10 cellular contexts compared by ENCODE assay signal in genomic region chr22:24727218-24727851, GRCh38. TPM values are rescaled to one million over a fixed set of nuclear protein-coding genes. Genes with fewer than 3 reads are reported as not detected.
A peak's percentile ranks its signal among the peaks of the same experiment; 100 is the strongest.
DNase-seq lines count a peak whose midpoint lies in the region; ATAC-seq and TF ChIP-seq lines count a peak whose summit lies in the region.
"Had no signal": no experiment of that assay in that cellular context is flagged by ENCODE, and none has a peak within 500 bp of the region (broad histone marks: within the 10 kb centered on the region; RNA-seq: fewer than 3 reads in every experiment).

No MANE protein-coding gene starts in this region.

- H3K9me3 Mint-ChIP-seq in Calu3 (ENCODE audit: low read depth, unreplicated experiment), result no peaks in the 10 kb centered on the region
- H3K9me3 Mint-ChIP-seq: activated CD4-positive, alpha-beta T cell treated with anti-CD3 and anti-CD28 coated beads, Interleukin-2, amount 10 ng/mL, durations not matched to agents 24 days and 14 days had no signal

- DNase-seq in Calu3 (peak; percentile 72), NCI-H1436 (lab: John Stamatoyannopoulos, UW) (peak; percentile 71), astrocyte of the cerebellum (ENCODE audit: low read depth) (peak; percentile 88), mesenchymal stem cell (peak; percentile 77), NCI-H1048 (lab: John Stamatoyannopoulos, UW) (no peak), NCI-H526 (lab: John Stamatoyannopoulos, UW) (no peak)
- DNase-seq: activated CD4-positive, alpha-beta T cell treated with anti-CD3 and anti-CD28 coated beads, Interleukin-2, amount 10 ng/mL, durations not matched to agents 24 days and 14 days had no signal

- H2AFZ ChIP-seq in mesenchymal stem cell (ENCODE audit: low read depth, low read length), result no peak overlapping the region

- peak overlapping the region; percentile 10 for H3K4me3 Mint-ChIP-seq in Calu3 (ENCODE audit: low read depth, unreplicated experiment)
- H3K4me3 Mint-ChIP-seq: activated CD4-positive, alpha-beta T cell treated with anti-CD3 and anti-CD28 coated beads, Interleukin-2, amount 10 ng/mL, durations not matched to agents 24 days and 14 days had no signal

- H4K91ac ChIP-seq in mesenchymal stem cell (ENCODE audit: low read length), result no peak overlapping the region

- peak overlapping the region; percentile 61 for H3K27ac Mint-ChIP-seq in Calu3 (ENCODE audit: unreplicated experiment)
- H3K27ac Mint-ChIP-seq: activated CD4-positive, alpha-beta T cell treated with anti-CD3 and anti-CD28 coated beads, Interleukin-2, amount 10 ng/mL, durations not matched to agents 24 days and 14 days had no signal

- H3K9me3 ChIP-seq in mesenchymal stem cell (ENCODE audit: control insufficient read depth, low read length), result no peaks in the 10 kb centered on the region

- H3K23ac ChIP-seq in mesenchymal stem cell (ENCODE audit: low read length in 2 of 2), result no peak overlapping the region

- intact Hi-C loops in Calu3 (cut with micrococcal nuclease; ENCODE audit: unreplicated experiment), result no loop called here

- peaks cover 86% of the 10 kb centered on the region for H3K27me3 Mint-ChIP-seq in Calu3 (ENCODE audit: unreplicated experiment)

- no peak overlapping the region for H2AK5ac ChIP-seq in mesenchymal stem cell (ENCODE audit: low read length, severe bottlenecking)

- H3K14ac ChIP-seq in mesenchymal stem cell (ENCODE audit: low read length in 2 of 2), result no peak overlapping the region

- WGBS in mesenchymal stem cell, result 83% methylated on average over 3 of the region's 4 CpGs

- peaks cover 11% of the 10 kb centered on the region for H3K4me1 ChIP-seq in mesenchymal stem cell (ENCODE audit: control insufficient read depth, insufficient read depth, low read depth, low read length)

- no peak overlapping the region for H2BK15ac ChIP-seq in mesenchymal stem cell (ENCODE audit: low read depth, poor library complexity, severe bottlenecking)

- no TSS peak for BruUV-seq in Calu3 (replicated peaks; lab: Mats Ljungman, UMichigan)

- H3K36me3 ChIP-seq in mesenchymal stem cell (ENCODE audit: control insufficient read depth in 1 of 2, insufficient read depth in 2 of 2, low read depth in 1 of 2, low read length in 2 of 2), result no peaks in the 10 kb centered on the region

- H4K8ac ChIP-seq in mesenchymal stem cell (ENCODE audit: low read length), result no peak overlapping the region

- H3K9ac ChIP-seq in mesenchymal stem cell (ENCODE audit: low read length), result no peak overlapping the region

- ATAC-seq in HG02763 (IDR thresholded peaks at IDR 0.05; ENCODE audit: unreplicated experiment) (no peak), GM19328 (IDR thresholded peaks at IDR 0.05; ENCODE audit: unreplicated experiment) (no peak)

- H3K4me3 ChIP-seq in astrocyte of the cerebellum (ENCODE audit: low read depth, low read length) (no peak overlapping the region), mesenchymal stem cell (ENCODE audit: insufficient read depth in 1 of 2, low read depth in 1 of 2, low read length in 2 of 2) (no peak overlapping the region)

- peaks cover 5% of the 10 kb centered on the region for H3K36me3 Mint-ChIP-seq in Calu3 (ENCODE audit: insufficient read depth, unreplicated experiment)

- H3K18ac ChIP-seq in mesenchymal stem cell (ENCODE audit: low read depth in 1 of 2, low read length in 2 of 2), result no peak overlapping the region

- H2BK120ac ChIP-seq in mesenchymal stem cell (ENCODE audit: low read depth, low read length), result no peak overlapping the region

- H2BK12ac ChIP-seq in mesenchymal stem cell (ENCODE audit: low read length in 2 of 2), result no peak overlapping the region

- TF ChIP-seq CTCF in Calu3 (IDR thresholded peaks at IDR 0.05; ENCODE audit: unreplicated experiment) (no peak), astrocyte of the cerebellum (IDR thresholded peaks at IDR 0.05; ENCODE audit: low read depth, low read length, missing control alignments) (no peak)

- peak overlapping the region; percentile 26 for H3K4me2 ChIP-seq in mesenchymal stem cell (ENCODE audit: low read length, poor library complexity, severe bottlenecking)

- no peak overlapping the region for H3K4ac ChIP-seq in mesenchymal stem cell (ENCODE audit: low read depth in 1 of 2, low read length in 2 of 2)

- peak overlapping the region; percentile 84 for H2BK5ac ChIP-seq in mesenchymal stem cell (ENCODE audit: low read depth, low read length, poor library complexity, severe bottlenecking)

- peaks cover 17% of the 10 kb centered on the region for H3K4me1 Mint-ChIP-seq in Calu3 (ENCODE audit: low read depth, unreplicated experiment)

- H3K79me1 ChIP-seq in mesenchymal stem cell (replicated peaks; ENCODE audit: low read length, poor library complexity, severe bottlenecking), result no peaks in the 10 kb centered on the region

- peaks cover 0 to 31% of the 10 kb centered on the region in 2 experiments for H3K27me3 ChIP-seq in mesenchymal stem cell (ENCODE audit: control insufficient read depth in 1 of 2, insufficient read depth in 1 of 2, low read length in 2 of 2)

- CTCF ChIA-PET in Calu3 (lab: Charles Lee), result interaction anchor here (0.8 to 1.2 kb wide), 4 partner anchors 10 to 41 kb away, joined by 3 to 5 read pairs (median 4); no protein-coding TSS in a partner anchor

- peak overlapping the region; percentile 89 for H3K27ac ChIP-seq in mesenchymal stem cell (ENCODE audit: low read length, poor library complexity, severe bottlenecking)

- in situ Hi-C loops in astrocyte of the cerebellum (cut with HindIII; ENCODE audit: low sequenced_read_pairs), result no loop called here

RNA-seq across cellular contexts. Expression of gene PIWIL3, which starts 47.2 kb away (rescaled TPM):
- not detected in 2 replicates for total RNA-seq in Calu3 (2022)
- polyA plus RNA-seq in mesenchymal stem cell (2013, experiment 1 of 2), result not detected
- not detected for polyA plus RNA-seq in mesenchymal stem cell (2013, experiment 2 of 2)
- total RNA-seq: activated CD4-positive, alpha-beta T cell treated with anti-CD3 and anti-CD28 coated beads, Interleukin-2, amount 10 ng/mL, durations not matched to agents 24 days and 14 days had no signal
- polyA plus RNA-seq: esophagus had no signal

Comparison
In these comparisons a context has a peak if more than half of its experiments do, and no peak if none do; other contexts are left out.
1. DNase-seq: peak in Calu3 (single experiment), NCI-H1436 (single experiment), astrocyte of the cerebellum (single experiment) and mesenchymal stem cell (single experiment); none in NCI-H1048 (single experiment) and NCI-H526 (0 of 2).